ENCODE assay signal across 21 cellular contexts in the genomic region with DNA sequence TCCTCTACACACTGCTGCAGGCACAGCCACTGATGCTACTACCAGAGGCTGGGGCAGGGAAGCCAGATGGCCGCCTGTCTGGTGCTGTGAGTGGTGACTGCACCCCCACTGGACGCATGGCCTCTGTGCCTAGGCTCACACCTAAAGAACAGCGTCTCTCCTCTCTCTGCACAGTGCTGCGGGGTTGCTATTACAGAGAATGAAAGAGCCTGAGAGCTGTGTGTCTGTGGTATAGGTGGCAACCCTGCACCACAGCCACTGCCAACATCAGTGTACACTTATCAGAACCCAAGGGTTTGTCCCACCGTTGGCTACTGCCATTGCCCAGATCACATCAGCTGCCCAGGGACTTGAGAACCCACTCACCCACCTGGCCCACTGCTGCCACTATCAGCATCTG. TPM values are rescaled to one million over a fixed set of nuclear protein-coding genes. Genes with fewer than 3 reads are reported as not detected.
"Had no signal": no experiment of that assay in that cellular context is flagged by ENCODE, and none has a peak within 500 bp of the region (broad histone marks: within the 10 kb centered on the region; RNA-seq: fewer than 3 reads in every experiment).

No MANE protein-coding gene starts in this region.

- H3K4me3 ChIP-seq: esophagus muscularis mucosa, gastrocnemius medialis, heart right ventricle, neural progenitor cell, pancreas, testis, tibial nerve, upper lobe of right lung had no signal

- H3K9me3 ChIP-seq: esophagus muscularis mucosa, gastrocnemius medialis, pancreas, testis, tibial nerve, upper lobe of right lung had no signal

- H3K36me3 Mint-ChIP-seq: stimulated activated effector memory CD8-positive, alpha-beta T cell treated with anti-CD3 and anti-CD28 coated beads, Interleukin-12 subunit alpha, Interleukin-12 subunit beta, amount 100 ng/mL, for 72 hours had no signal

- H3K27me3 ChIP-seq: esophagus muscularis mucosa, gastrocnemius medialis, heart right ventricle, neural progenitor cell, pancreas, testis, tibial nerve, upper lobe of right lung had no signal

- H3K4me1 ChIP-seq: neural progenitor cell had no signal

- H3K27ac ChIP-seq: epithelial cell of prostate, neural progenitor cell, pancreas, upper lobe of right lung had no signal

- H3K9me3 Mint-ChIP-seq: effector memory CD8-positive, alpha-beta T cell had no signal

- DNase-seq: effector memory CD8-positive, alpha-beta T cell; gastrocnemius medialis; heart right ventricle; hypothalamus; kidney glomerular epithelial cell; naive thymus-derived CD4-positive, alpha-beta T cell; occipital lobe; pancreas; right cardiac atrium; small intestine; stimulated activated CD4-positive, alpha-beta T cell treated with anti-CD3 and anti-CD28 coated beads, Interleukin-4, amount 100 ng/mL, for 1 hour; stimulated activated CD8-positive, alpha-beta memory T cell treated with anti-CD3 and anti-CD28 coated beads, Interleukin-4, amount 100 ng/mL, for 48 hours; testis; upper lobe of right lung had no signal

- H3K4me3 Mint-ChIP-seq: effector memory CD8-positive, alpha-beta T cell; naive thymus-derived CD4-positive, alpha-beta T cell; neural progenitor cell; stimulated activated effector memory CD8-positive, alpha-beta T cell treated with anti-CD3 and anti-CD28 coated beads, Interleukin-12 subunit alpha, Interleukin-12 subunit beta, amount 100 ng/mL, for 72 hours; stimulated activated naive CD8-positive, alpha-beta T cell treated with anti-CD3 and anti-CD28 coated beads, Interleukin-15, Interleukin-2, amounts not matched to agents 100 ng/mL and 50 ng/mL, for 24 hours had no signal

- H3K27ac Mint-ChIP-seq: effector memory CD8-positive, alpha-beta T cell; neural progenitor cell; progenitor cell of endocrine pancreas; stimulated activated effector memory CD8-positive, alpha-beta T cell treated with anti-CD3 and anti-CD28 coated beads, Interleukin-12 subunit alpha, Interleukin-12 subunit beta, amount 100 ng/mL, for 72 hours; stimulated activated naive CD8-positive, alpha-beta T cell treated with anti-CD3 and anti-CD28 coated beads, Interleukin-15, Interleukin-2, amounts not matched to agents 100 ng/mL and 50 ng/mL, for 24 hours had no signal

- H3K36me3 ChIP-seq: esophagus muscularis mucosa, gastrocnemius medialis, heart right ventricle, neural progenitor cell, pancreas, tibial nerve, upper lobe of right lung had no signal

- ATAC-seq: effector memory CD8-positive, alpha-beta T cell; gastrocnemius medialis; naive thymus-derived CD4-positive, alpha-beta T cell; pancreas; right cardiac atrium; stimulated activated effector memory CD8-positive, alpha-beta T cell treated with anti-CD3 and anti-CD28 coated beads, Interleukin-12 subunit alpha, Interleukin-12 subunit beta, amount 100 ng/mL, for 72 hours; upper lobe of right lung had no signal

- H3K27me3 Mint-ChIP-seq: effector memory CD8-positive, alpha-beta T cell; progenitor cell of endocrine pancreas; stimulated activated naive CD8-positive, alpha-beta T cell treated with anti-CD3 and anti-CD28 coated beads, Interleukin-15, Interleukin-2, amounts not matched to agents 100 ng/mL and 50 ng/mL, for 24 hours had no signal

RNA-seq across cellular contexts. Expression of a gene that starts 4.1 kb away (rescaled TPM):
- total RNA-seq: progenitor cell of endocrine pancreas had no signal

RNA-seq across cellular contexts. Expression of a gene that starts 30.0 kb away (rescaled TPM):
- total RNA-seq: progenitor cell of endocrine pancreas had no signal
